Comparison of ENCODE assay signal across 12 cellular contexts in the genomic region with DNA sequence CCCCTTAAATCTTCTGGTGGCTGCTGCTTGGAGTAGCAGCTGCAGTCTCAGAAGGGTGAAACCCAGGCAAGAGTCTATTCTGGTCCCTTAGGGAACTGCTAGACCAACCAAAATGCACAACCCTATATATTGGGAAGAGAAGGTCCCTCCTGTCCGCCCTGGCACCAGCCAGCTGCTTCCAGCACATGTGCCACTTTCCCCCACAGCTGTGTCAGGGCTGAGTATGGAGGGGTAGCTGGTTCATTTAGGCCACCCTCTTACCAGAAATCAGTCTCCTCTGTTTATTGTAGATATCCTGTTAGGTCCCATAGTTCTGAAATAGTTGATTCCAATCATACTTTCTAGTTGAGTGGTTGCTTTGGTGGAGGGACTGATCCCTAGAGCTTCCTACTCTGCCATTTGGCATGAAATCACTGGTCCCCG.
A peak's percentile ranks its signal among the peaks of the same experiment; 100 is the strongest.
DNase-seq lines count a peak whose midpoint lies in the region; ATAC-seq and TF ChIP-seq lines count a peak whose summit lies in the region.
"Had no signal": no experiment of that assay in that cellular context is flagged by ENCODE, and none has a peak within 500 bp of the region (broad histone marks: within the 10 kb centered on the region; RNA-seq: fewer than 3 reads in every experiment).

No MANE protein-coding gene starts in this region.

- H3K4me3 Mint-ChIP-seq in activated T-cell treated with anti-CD3 and anti-CD28 coated beads, Interleukin-2, amount 50 U/mL, for 72 hours: peak overlapping the region in 1 of 2 donors; percentile 54

- peaks cover 0 to 6% of the 10 kb centered on the region in 2 donors for H3K36me3 Mint-ChIP-seq in activated T-cell treated with anti-CD3 and anti-CD28 coated beads, Interleukin-2, amount 50 U/mL, for 72 hours (ENCODE audit: insufficient read depth in 2 of 2)

- H3K4me1 Mint-ChIP-seq in activated T-cell treated with anti-CD3 and anti-CD28 coated beads, Interleukin-2, amount 50 U/mL, for 72 hours (ENCODE audit: low read depth): peaks cover 42% of the 10 kb centered on the region

- WGBS in gastroesophageal sphincter (ENCODE audit: low coverage in 1 of 2), 2 donors: 69 to 75% methylated on average over 2 of the region's 2 CpGs
- WGBS in lower leg skin, 2 donors: 72 to 88% methylated on average over 2 of the region's 2 CpGs

- intact Hi-C loops in lower leg skin (cut with DNase I; ENCODE audit: low total_unique reads): no loop called here

- H3K4me1 ChIP-seq in gastroesophageal sphincter (peaks cover 0 to 60% (median 15%) of the 10 kb centered on the region in 3 donors), skeletal muscle tissue (ENCODE audit: control insufficient read depth in 3 of 3, insufficient read depth in 3 of 3, low read length in 3 of 3) (peaks cover 10 to 19% (median 15%) of the 10 kb centered on the region in 3 donors)

- H3K9me3 ChIP-seq in gastroesophageal sphincter (no peaks in the 10 kb centered on the region), skeletal muscle tissue (ENCODE audit: control insufficient read depth in 3 of 3, low read length in 3 of 3) (no peaks in the 10 kb centered on the region)

- peak; percentile 24 to 30 for ATAC-seq in activated T-cell treated with anti-CD3 and anti-CD28 coated beads, Interleukin-2, amount 50 U/mL, for 72 hours (replicated peaks in 1 of 2)
- peak; percentile 16 for ATAC-seq in gastroesophageal sphincter
- no peak for ATAC-seq in GM18498 (IDR thresholded peaks at IDR 0.05; ENCODE audit: unreplicated experiment)

- H3K27me3 ChIP-seq in gastroesophageal sphincter (no peaks in the 10 kb centered on the region), skeletal muscle tissue (ENCODE audit: control insufficient read depth in 3 of 3, insufficient read depth in 3 of 3, low read length in 3 of 3) (no peaks in the 10 kb centered on the region)

- no peak for TF ChIP-seq CTCF in VCaP (conservative IDR thresholded peaks at IDR 0.05)
- TF ChIP-seq CTCF in gastroesophageal sphincter (IDR thresholded peaks at IDR 0.05): no peak
- TF ChIP-seq CTCF in lower leg skin (IDR thresholded peaks at IDR 0.05): no peak

- H3K9ac ChIP-seq in skeletal muscle tissue (ENCODE audit: low read depth in 1 of 3, low read length in 3 of 3): peak overlapping the region in 1 of 3 donors; percentile 55

- no peak for TF ChIP-seq EP300 in gastroesophageal sphincter (IDR thresholded peaks at IDR 0.05)

- H3K36me3 ChIP-seq in gastroesophageal sphincter (peaks cover 0 to 1% of the 10 kb centered on the region in 2 donors), skeletal muscle tissue (ENCODE audit: control insufficient read depth in 3 of 3, insufficient read depth in 3 of 3, low read length in 3 of 3) (peaks cover 0 to under 1% (median 0%) of the 10 kb centered on the region in 3 donors)

- H3K27me3 Mint-ChIP-seq in activated T-cell treated with anti-CD3 and anti-CD28 coated beads, Interleukin-2, amount 50 U/mL, for 72 hours (ENCODE audit: low read depth): no peaks in the 10 kb centered on the region

- DNase-seq in activated T-cell treated with anti-CD3 and anti-CD28 coated beads, Interleukin-2, amount 50 U/mL, for 72 hours: no peak
- DNase-seq in activated T-cell treated with anti-CD3 and anti-CD28 coated beads, Interleukin-2, amount 50 U/mL, for 48 hours: no peak
- no peak for DNase-seq in lower leg skin (ENCODE audit: low spot score in 2 of 2)
- no peak for DNase-seq in effector CD8-positive, alpha-beta T cell (lab: John Stamatoyannopoulos, UW)
- DNase-seq: activated gamma-delta T cell treated with Interleukin-2 at 50 U/mL for 16 hours; NCI-H748 treated with DMSO at 0.1 percent for 48 hours; stimulated activated CD4-positive, alpha-beta T cell treated with anti-CD3 and anti-CD28 coated beads, Interleukin-4, amount 100 ng/mL, for 1 hour; T1000 had no signal

- no peaks in the 10 kb centered on the region for H3K9me3 Mint-ChIP-seq in activated T-cell treated with anti-CD3 and anti-CD28 coated beads, Interleukin-2, amount 50 U/mL, for 72 hours

- H3K4me3 ChIP-seq in gastroesophageal sphincter (no peak overlapping the region), skeletal muscle tissue (ENCODE audit: low read length in 3 of 3) (peak overlapping the region in 1 of 3 donors; percentile 32), lower leg skin (ENCODE audit: low read depth, poor library complexity, severe bottlenecking) (no peak overlapping the region)

- no peak for TF ChIP-seq POLR2A in gastroesophageal sphincter (IDR thresholded peaks at IDR 0.05)
- no peak for TF ChIP-seq POLR2A in lower leg skin (IDR thresholded peaks at IDR 0.05)

- H3K27ac ChIP-seq in VCaP: peak overlapping the region; percentile 96
- peak overlapping the region in 2 of 4 donors; percentile 38 to 45 for H3K27ac ChIP-seq in gastroesophageal sphincter
- peak overlapping the region; percentile 56 for H3K27ac ChIP-seq in skeletal muscle tissue (ENCODE audit: low read depth, low read length)

- H3K27ac Mint-ChIP-seq in activated T-cell treated with anti-CD3 and anti-CD28 coated beads, Interleukin-2, amount 50 U/mL, for 72 hours: peak overlapping the region; percentile 52
